In the genomic region with DNA sequence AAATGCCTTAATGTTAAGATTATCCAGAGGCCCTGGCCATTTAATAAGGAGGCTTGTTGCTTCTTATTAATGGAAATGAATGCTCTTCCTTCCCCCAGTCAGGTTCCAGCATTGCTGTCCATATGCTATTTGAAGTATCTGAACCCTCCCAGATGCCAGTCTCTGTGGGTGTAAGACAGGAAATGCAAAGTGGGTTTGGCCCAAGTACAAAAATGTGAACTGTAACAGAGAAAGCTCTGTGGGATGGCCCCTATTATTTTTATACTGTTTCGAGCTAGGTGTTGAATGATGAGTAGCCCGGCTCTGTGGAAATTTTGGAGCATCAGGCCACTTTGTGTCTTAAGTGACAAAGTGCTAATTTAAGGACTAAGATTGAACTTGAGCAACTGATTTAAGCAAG, we compare ENCODE assay signal across 13 cellular contexts.
A peak's percentile ranks its signal among the peaks of the same experiment; 100 is the strongest.
DNase-seq lines count a peak whose midpoint lies in the region; ATAC-seq and TF ChIP-seq lines count a peak whose summit lies in the region.
"Had no signal": no experiment of that assay in that cellular context is flagged by ENCODE, and none has a peak within 500 bp of the region (broad histone marks: within the 10 kb centered on the region; RNA-seq: fewer than 3 reads in every experiment).

No MANE protein-coding gene starts in this region.

- peaks cover 63% of the 10 kb centered on the region for H3K4me1 Mint-ChIP-seq in stimulated activated effector memory CD8-positive, alpha-beta T cell treated with anti-CD3 and anti-CD28 coated beads, Interleukin-12 subunit alpha, Interleukin-12 subunit beta, amount 100 ng/mL, for 72 hours

- no peaks in the 10 kb centered on the region for H3K9me2 ChIP-seq in SK-N-SH
- H3K9me2 ChIP-seq in PC-3 (replicated peaks; ENCODE audit: low read length), result no peaks in the 10 kb centered on the region

- POLR2A ChIA-PET in SK-N-SH (lab: Yijun Ruan, JAX), result no interaction called here
- POLR2A ChIA-PET in PC-3 (lab: Charles Lee; ENCODE audit: unreplicated experiment), result interaction anchor here (0.6 kb wide), 1 partner anchor 19 kb away, joined by 3 read pairs; no protein-coding TSS in a partner anchor

- no peak for TF ChIP-seq EP300 in SK-N-SH (IDR thresholded peaks at IDR 0.05; ENCODE audit: borderline replicate concordance in 1 of 2, low read depth in 1 of 2, low read length in 1 of 2)

- TF ChIP-seq CTCF in SK-N-SH (IDR thresholded peaks at IDR 0.05) (no peak), PC-3 (conservative IDR thresholded peaks at IDR 0.05; ENCODE audit: low read depth, low read length) (no peak)

- BruUV-seq in PC-3 (replicated peaks; lab: Mats Ljungman, UMichigan), result no TSS peak

- H3F3A ChIP-seq in SK-N-SH (replicated peaks; ENCODE audit: insufficient read depth) (no peaks in the 10 kb centered on the region), PC-3 (ENCODE audit: low read length, unreplicated experiment) (no peaks in the 10 kb centered on the region)

- H3K9me3 ChIP-seq in SK-N-SH (no peaks in the 10 kb centered on the region), PC-3 (ENCODE audit: low read length) (no peaks in the 10 kb centered on the region)
- H3K9me3 ChIP-seq in effector memory CD4-positive, alpha-beta T cell (ENCODE audit: control insufficient read depth, low read length), result no peaks in the 10 kb centered on the region

- H3K4me2 ChIP-seq in SK-N-SH (no peak overlapping the region), PC-3 (ENCODE audit: low read length) (no peak overlapping the region)

- H3K27me3 ChIP-seq in SK-N-SH (ENCODE audit: insufficient read depth), result no peaks in the 10 kb centered on the region
- no peaks in the 10 kb centered on the region for H3K27me3 ChIP-seq in PC-3 (ENCODE audit: low read length)
- no peaks in the 10 kb centered on the region for H3K27me3 ChIP-seq in effector memory CD4-positive, alpha-beta T cell (replicated peaks; ENCODE audit: control insufficient read depth, insufficient read depth, low read length, poor library complexity, severe bottlenecking)

- no peak overlapping the region for H3K4me3 ChIP-seq in SK-N-SH (ENCODE audit: low read depth in 2 of 2, low read length in 1 of 2)
- H3K4me3 ChIP-seq in PC-3 (ENCODE audit: low read length), result no peak overlapping the region
- H3K4me3 ChIP-seq in effector memory CD4-positive, alpha-beta T cell (ENCODE audit: insufficient read depth, low read depth, low read length, poor library complexity, severe bottlenecking), result peak overlapping the region; percentile 7

- H3K27ac ChIP-seq in SK-N-SH (ENCODE audit: low read depth in 2 of 2, low read length in 1 of 2), result no peak overlapping the region
- no peak overlapping the region for H3K27ac ChIP-seq in PC-3 (ENCODE audit: low read length)
- no peak overlapping the region for H3K27ac ChIP-seq in effector memory CD4-positive, alpha-beta T cell (ENCODE audit: insufficient read depth, low read length, poor library complexity, severe bottlenecking)
- H3K27ac ChIP-seq: 22Rv1 had no signal

- no peaks in the 10 kb centered on the region for H3K79me2 ChIP-seq in SK-N-SH (ENCODE audit: insufficient read depth)
- no peaks in the 10 kb centered on the region for H3K79me2 ChIP-seq in PC-3 (ENCODE audit: low read length)

- H3K36me3 Mint-ChIP-seq in stimulated activated effector memory CD8-positive, alpha-beta T cell treated with anti-CD3 and anti-CD28 coated beads, Interleukin-12 subunit alpha, Interleukin-12 subunit beta, amount 100 ng/mL, for 72 hours, result no peaks in the 10 kb centered on the region

- ATAC-seq in SK-N-SH treated with all-trans-retinoic acid at 6 μM for 48 hours (peak; percentile 25; the same call in 1 of the 3 replicates), PC-3 (peak; percentile 39; the same call in 1 of the 2 replicates)
- ATAC-seq in stimulated activated effector memory CD8-positive, alpha-beta T cell treated with anti-CD3 and anti-CD28 coated beads, Interleukin-12 subunit alpha, Interleukin-12 subunit beta, amount 100 ng/mL, for 72 hours, result peak; percentile 33

- H3K4me1 ChIP-seq in SK-N-SH (ENCODE audit: control insufficient read depth in 1 of 2, insufficient read depth in 2 of 2, low read depth in 1 of 2, low read length in 1 of 2), result no peaks in the 10 kb centered on the region; a peak in 1 of 4 replicates
- H3K4me1 ChIP-seq in PC-3 (ENCODE audit: insufficient read depth, low read length), result peaks cover 20% of the 10 kb centered on the region
- peaks cover 42% of the 10 kb centered on the region for H3K4me1 ChIP-seq in effector memory CD4-positive, alpha-beta T cell (ENCODE audit: control insufficient read depth, insufficient read depth, low read length, poor library complexity, severe bottlenecking)

- TF ChIP-seq RAD21 in SK-N-SH (IDR thresholded peaks at IDR 0.05; ENCODE audit: low read length), result no peak

- peaks cover 2% of the 10 kb centered on the region for H3K9me3 Mint-ChIP-seq in stimulated activated effector memory CD8-positive, alpha-beta T cell treated with anti-CD3 and anti-CD28 coated beads, Interleukin-12 subunit alpha, Interleukin-12 subunit beta, amount 100 ng/mL, for 72 hours

- H3K9ac ChIP-seq in SK-N-SH (no peak overlapping the region), PC-3 (ENCODE audit: low read length) (no peak overlapping the region)

- intact Hi-C loops in PC-3 (cut with micrococcal nuclease), result no loop called here

- CTCF ChIA-PET in SK-N-SH (lab: Yijun Ruan, JAX), result interaction anchor here (1.1 kb wide), 1 partner anchor 11 kb away, joined by 3 read pairs; no protein-coding TSS in a partner anchor
- CTCF ChIA-PET in PC-3 (lab: Charles Lee), result interaction anchor here (0.6 kb wide), 1 partner anchor 947 kb away, joined by 3 read pairs; no protein-coding TSS in a partner anchor

- no peak overlapping the region for H3K4me3 Mint-ChIP-seq in stimulated activated effector memory CD8-positive, alpha-beta T cell treated with anti-CD3 and anti-CD28 coated beads, Interleukin-12 subunit alpha, Interleukin-12 subunit beta, amount 100 ng/mL, for 72 hours

- H2AFZ ChIP-seq in SK-N-SH (ENCODE audit: low read depth) (no peak overlapping the region), PC-3 (ENCODE audit: low read length) (no peak overlapping the region)

- H3K36me3 ChIP-seq in SK-N-SH (replicated peaks in 1 of 2; ENCODE audit: control insufficient read depth in 1 of 2, insufficient read depth in 2 of 2, low read length in 1 of 2), result no peaks in the 10 kb centered on the region
- no peaks in the 10 kb centered on the region for H3K36me3 ChIP-seq in PC-3 (ENCODE audit: low read depth, low read length)
- H3K36me3 ChIP-seq in effector memory CD4-positive, alpha-beta T cell (ENCODE audit: control insufficient read depth, insufficient read depth, low read length), result no peaks in the 10 kb centered on the region

- no peak overlapping the region for H3K27ac Mint-ChIP-seq in stimulated activated effector memory CD8-positive, alpha-beta T cell treated with anti-CD3 and anti-CD28 coated beads, Interleukin-12 subunit alpha, Interleukin-12 subunit beta, amount 100 ng/mL, for 72 hours

- WGBS in SK-N-SH (ENCODE audit: low lambda C conversion rate), result 49% methylated on average over 2 of the region's 2 CpGs

- H4K20me1 ChIP-seq in SK-N-SH (ENCODE audit: insufficient read depth), result no peaks in the 10 kb centered on the region
- H4K20me1 ChIP-seq in PC-3 (ENCODE audit: low read length), result no peaks in the 10 kb centered on the region

- no peak for DNase-seq in SK-N-SH
- DNase-seq in PC-3, result peak; percentile 61
- DNase-seq in effector memory CD4-positive, alpha-beta T cell, result no peak
- DNase-seq in stimulated activated effector memory CD8-positive, alpha-beta T cell treated with anti-CD3 and anti-CD28 coated beads, Interleukin-12 subunit alpha, Interleukin-12 subunit beta, amount 100 ng/mL, for 72 hours (ENCODE audit: low spot score in 2 of 2), result no peak
- no peak for DNase-seq in HuH-7.5 (ENCODE audit: low spot score)
- DNase-seq in NCI-H82 treated with DMSO at 0.1 percent for 48 hours (lab: John Stamatoyannopoulos, UW; ENCODE audit: unreplicated experiment), result no peak
- no peak for DNase-seq in iPS-NIHi11 (ENCODE audit: low spot score)
- DNase-seq: H7, hypothalamus, NCI-H748 treated with DMSO at 0.1 percent for 48 hours, nucleus accumbens had no signal

TF ChIP-seq in SK-N-SH treated with all-trans-retinoic acid at 6 μM for 48 hours, 23 proteins besides CTCF, POLR2A, EP300 and RAD21 (continues in another document):
- TF ChIP-seq, protein P1, sequence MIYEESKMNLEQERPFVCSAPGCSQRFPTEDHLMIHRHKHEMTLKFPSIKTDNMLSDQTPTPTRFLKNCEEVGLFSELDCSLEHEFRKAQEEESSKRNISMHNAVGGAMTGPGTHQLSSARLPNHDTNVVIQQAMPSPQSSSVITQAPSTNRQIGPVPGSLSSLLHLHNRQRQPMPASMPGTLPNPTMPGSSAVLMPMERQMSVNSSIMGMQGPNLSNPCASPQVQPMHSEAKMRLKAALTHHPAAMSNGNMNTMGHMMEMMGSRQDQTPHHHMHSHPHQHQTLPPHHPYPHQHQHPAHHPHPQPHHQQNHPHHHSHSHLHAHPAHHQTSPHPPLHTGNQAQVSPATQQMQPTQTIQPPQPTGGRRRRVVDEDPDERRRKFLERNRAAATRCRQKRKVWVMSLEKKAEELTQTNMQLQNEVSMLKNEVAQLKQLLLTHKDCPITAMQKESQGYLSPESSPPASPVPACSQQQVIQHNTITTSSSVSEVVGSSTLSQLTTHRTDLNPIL (CRISPR knock-in tag; IDR thresholded peaks at IDR 0.05; ENCODE audit: low read depth), result no peak
- TF ChIP-seq SNAI2 (CRISPR knock-in tag; IDR thresholded peaks at IDR 0.05) (no peak), ZNF8 (CRISPR knock-in tag; IDR thresholded peaks at IDR 0.05) (no peak)

TF ChIP-seq in SK-N-SH, 30 proteins besides CTCF, POLR2A, EP300 and RAD21 (continues in another document):
- TF ChIP-seq RXRA (IDR thresholded peaks at IDR 0.05; ENCODE audit: borderline replicate concordance, low read depth) (no peak), POLR2AphosphoS5 (IDR thresholded peaks at IDR 0.05; ENCODE audit: low read depth, low read length) (no peak)
- TF ChIP-seq, protein P2, sequence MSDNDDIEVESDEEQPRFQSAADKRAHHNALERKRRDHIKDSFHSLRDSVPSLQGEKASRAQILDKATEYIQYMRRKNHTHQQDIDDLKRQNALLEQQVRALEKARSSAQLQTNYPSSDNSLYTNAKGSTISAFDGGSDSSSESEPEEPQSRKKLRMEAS (IDR thresholded peaks at IDR 0.05; ENCODE audit: low read depth), result no peak
- TF ChIP-seq, protein P3, sequence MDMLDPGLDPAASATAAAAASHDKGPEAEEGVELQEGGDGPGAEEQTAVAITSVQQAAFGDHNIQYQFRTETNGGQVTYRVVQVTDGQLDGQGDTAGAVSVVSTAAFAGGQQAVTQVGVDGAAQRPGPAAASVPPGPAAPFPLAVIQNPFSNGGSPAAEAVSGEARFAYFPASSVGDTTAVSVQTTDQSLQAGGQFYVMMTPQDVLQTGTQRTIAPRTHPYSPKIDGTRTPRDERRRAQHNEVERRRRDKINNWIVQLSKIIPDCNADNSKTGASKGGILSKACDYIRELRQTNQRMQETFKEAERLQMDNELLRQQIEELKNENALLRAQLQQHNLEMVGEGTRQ (IDR thresholded peaks at IDR 0.05; ENCODE audit: borderline replicate concordance, low read depth, low read length), result no peak
